Comparison of ENCODE assay signal across 31 cellular contexts in genomic region chr17:16676645-16677044, GRCh38.
"Had no signal": no experiment of that assay in that cellular context is flagged by ENCODE, and none has a peak within 500 bp of the region (broad histone marks: within the 10 kb centered on the region; RNA-seq: fewer than 3 reads in every experiment).

No MANE protein-coding gene starts in this region.

- H3K36me3 Mint-ChIP-seq: activated naive CD8-positive, alpha-beta T cell had no signal

- H3K4me1 Mint-ChIP-seq: activated CD4-positive, alpha-beta T cell treated with anti-CD3 and anti-CD28 coated beads, Interleukin-2, amount 10 ng/mL, durations not matched to agents 7 days and 5 days; activated T-helper 17 cell treated with anti-CD3 and anti-CD28 coated beads, Interleukin-2, amount 50 U/mL, for 72 hours; central memory CD8-positive, alpha-beta T cell had no signal

- H3K27me3 ChIP-seq: adrenal gland, brain microvascular endothelial cell, colonic mucosa had no signal

- H3K27ac Mint-ChIP-seq: activated CD4-positive, alpha-beta T cell treated with anti-CD3 and anti-CD28 coated beads, Interleukin-2, amount 10 ng/mL, durations not matched to agents 7 days and 5 days; activated CD8-positive, alpha-beta T cell treated with anti-CD3 and anti-CD28 coated beads for 36 hours; activated naive CD8-positive, alpha-beta T cell; activated T-helper 17 cell treated with anti-CD3 and anti-CD28 coated beads, Interleukin-2, amount 50 U/mL, for 72 hours; T-helper 17 cell; T-helper 2 cell treated with Interferon-gamma antibody and Interleukin-4, amounts not matched to agents 5 μg/mL and 100 μg/mL, for 36 hours had no signal

- H3K9me3 Mint-ChIP-seq: activated CD4-positive, alpha-beta T cell treated with anti-CD3 and anti-CD28 coated beads, Interleukin-2, amount 10 ng/mL, durations not matched to agents 7 days and 5 days; activated CD8-positive, alpha-beta T cell treated with anti-CD3 and anti-CD28 coated beads for 36 hours; activated T-cell treated with anti-CD3 and anti-CD28 coated beads, Interleukin-2, amount 50 U/mL, for 4 hours; activated T-helper 17 cell treated with anti-CD3 and anti-CD28 coated beads, Interleukin-2, amount 50 U/mL, for 72 hours; central memory CD8-positive, alpha-beta T cell; T-helper 2 cell treated with Interferon-gamma antibody and Interleukin-4, amounts not matched to agents 5 μg/mL and 100 μg/mL, for 36 hours had no signal

- H3K27ac ChIP-seq: adrenal gland, brain microvascular endothelial cell, colonic mucosa, epithelial cell of prostate, esophagus squamous epithelium had no signal

- ATAC-seq: activated CD8-positive, alpha-beta T cell treated with anti-CD3 and anti-CD28 coated beads for 36 hours; activated T-cell treated with anti-CD3 and anti-CD28 coated beads, Interleukin-2, amount 50 U/mL, for 4 hours; activated T-helper 17 cell treated with anti-CD3 and anti-CD28 coated beads, Interleukin-2, amount 50 U/mL, for 72 hours; T-helper 17 cell had no signal

- H3K4me3 Mint-ChIP-seq: activated CD4-positive, alpha-beta T cell treated with anti-CD3 and anti-CD28 coated beads, Interleukin-2, amount 10 ng/mL, durations not matched to agents 7 days and 5 days; activated CD8-positive, alpha-beta T cell treated with anti-CD3 and anti-CD28 coated beads for 36 hours; activated naive CD8-positive, alpha-beta T cell; activated T-cell treated with anti-CD3 and anti-CD28 coated beads, Interleukin-2, amount 50 U/mL, for 4 hours; activated T-helper 17 cell treated with anti-CD3 and anti-CD28 coated beads, Interleukin-2, amount 50 U/mL, for 72 hours; central memory CD8-positive, alpha-beta T cell; T-helper 17 cell; T-helper 2 cell treated with Interferon-gamma antibody and Interleukin-4, amounts not matched to agents 5 μg/mL and 100 μg/mL, for 36 hours had no signal

- H3K9me3 ChIP-seq: adrenal gland, colonic mucosa, esophagus squamous epithelium had no signal

- DNase-seq: activated CD4-positive, alpha-beta T cell treated with anti-CD3 and anti-CD28 coated beads for 1 hour; activated CD4-positive, alpha-beta T cell treated with anti-CD3 and anti-CD28 coated beads for 4 hours; activated CD4-positive, alpha-beta T cell treated with anti-CD3 and anti-CD28 coated beads, Interleukin-2, amount 10 ng/mL, durations not matched to agents 7 days and 5 days; activated CD4-positive, alpha-beta T cell treated with anti-CD3 and anti-CD28 coated beads, Interleukin-2, amount 50 U/mL, for 4 hours; activated CD4-positive, CD25-positive, alpha-beta regulatory T cell; activated CD8-positive, alpha-beta memory T cell treated with anti-CD3 and anti-CD28 coated beads for 24 hours; activated CD8-positive, alpha-beta T cell treated with anti-CD3 and anti-CD28 coated beads for 36 hours; activated effector memory CD4-positive, alpha-beta T cell treated with Interleukin-2 at 50 U/mL for 16 hours; activated gamma-delta T cell treated with Interleukin-2 at 50 U/mL for 16 hours; activated naive CD4-positive, alpha-beta T cell treated with anti-CD3 and anti-CD28 coated beads, Interleukin-2, amount 50 U/mL, for 16 hours; activated naive CD4-positive, alpha-beta T cell treated with Interleukin-2 at 50 U/mL for 16 hours; activated T-cell treated with anti-CD3 and anti-CD28 coated beads, Interleukin-2, amount 50 U/mL, for 4 hours; adrenal gland; brain microvascular endothelial cell; colonic mucosa; effector CD8-positive, alpha-beta T cell; esophagus squamous epithelium; foreskin melanocyte; head of caudate nucleus; T-helper 1 cell; T-helper 17 cell; T1000 had no signal

- H3K4me1 ChIP-seq: adrenal gland, colonic mucosa, esophagus squamous epithelium had no signal

- FAIRE-seq: astrocyte, bronchial epithelial cell, endometrium, endothelial cell of umbilical vein had no signal

- H3K36me3 ChIP-seq: adrenal gland, brain microvascular endothelial cell, colonic mucosa, esophagus squamous epithelium had no signal

- H3K4me3 ChIP-seq: adrenal gland, colonic mucosa, esophagus squamous epithelium had no signal
